Comparison of ENCODE assay signal across 26 cellular contexts in the genomic region with DNA sequence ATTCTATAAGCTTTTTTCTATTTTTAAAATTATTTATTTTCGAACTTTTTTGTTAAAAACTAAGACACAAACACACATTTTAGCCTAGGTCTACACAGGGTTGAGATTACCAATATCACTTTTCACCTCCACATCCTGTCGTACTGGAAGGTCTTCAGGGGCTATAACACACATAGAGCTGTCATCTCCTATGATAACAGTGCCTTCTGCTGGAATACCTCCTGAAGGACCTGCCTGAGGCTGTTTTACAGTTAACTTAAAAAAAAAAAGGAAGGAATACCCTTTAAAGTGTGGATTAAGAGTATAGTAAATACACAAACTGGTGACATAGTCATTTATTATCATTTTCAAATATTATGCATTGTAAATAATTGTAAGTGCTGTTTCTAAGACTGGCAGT. TPM values are rescaled to one million over a fixed set of nuclear protein-coding genes. Genes with fewer than 3 reads are reported as not detected.
DNase-seq lines count a peak whose midpoint lies in the region; ATAC-seq and TF ChIP-seq lines count a peak whose summit lies in the region.
"Had no signal": no experiment of that assay in that cellular context is flagged by ENCODE, and none has a peak within 500 bp of the region (broad histone marks: within the 10 kb centered on the region; RNA-seq: fewer than 3 reads in every experiment).

No MANE protein-coding gene starts in this region.

- peaks cover 9% of the 10 kb centered on the region for H3K9me3 Mint-ChIP-seq in endodermal cell

- H4K20me1 ChIP-seq in HCT116 (ENCODE audit: insufficient read depth): no peaks in the 10 kb centered on the region
- no peaks in the 10 kb centered on the region for H4K20me1 ChIP-seq in PC-3 (ENCODE audit: low read length)

- H3K79me2 ChIP-seq in HCT116 (ENCODE audit: insufficient read depth, low read length): no peaks in the 10 kb centered on the region
- peaks cover 74% of the 10 kb centered on the region for H3K79me2 ChIP-seq in PC-3 (ENCODE audit: low read length)

- H3K9me2 ChIP-seq in HCT116 (ENCODE audit: insufficient read depth) (no peaks in the 10 kb centered on the region), PC-3 (replicated peaks; ENCODE audit: low read length) (no peaks in the 10 kb centered on the region)

- no peak overlapping the region for H3K27ac ChIP-seq in C4-2B
- no peak overlapping the region for H3K27ac ChIP-seq in HCT116 (ENCODE audit: low read depth, low read length)
- H3K27ac ChIP-seq in PC-3 (ENCODE audit: low read length): no peak overlapping the region
- H3K27ac ChIP-seq in endodermal cell (ENCODE audit: low read depth, low read length): no peak overlapping the region
- H3K27ac ChIP-seq: dorsolateral prefrontal cortex, heart left ventricle, RWPE1 had no signal

- H3K36me3 ChIP-seq in HCT116 (ENCODE audit: control insufficient read depth in 1 of 2, insufficient read depth in 2 of 2, low read length in 2 of 2) (no peaks in the 10 kb centered on the region), PC-3 (ENCODE audit: low read depth, low read length) (peaks cover 11% of the 10 kb centered on the region), endodermal cell (ENCODE audit: control insufficient read depth, insufficient read depth, low read length) (peaks cover 47% of the 10 kb centered on the region)

- peak; percentile 42 for TF ChIP-seq CTCF in C4-2B (conservative IDR thresholded peaks at IDR 0.05)
- no peak for TF ChIP-seq CTCF in HCT116 (IDR thresholded peaks at IDR 0.05 in 2 of 3, conservative IDR thresholded peaks at IDR 0.05 in 1 of 3; ENCODE audit: borderline replicate concordance in 1 of 3, insufficient read depth in 1 of 3, low read depth in 2 of 3, low read length in 2 of 3)
- TF ChIP-seq CTCF in PC-3 (conservative IDR thresholded peaks at IDR 0.05; ENCODE audit: low read depth, low read length): peak; percentile 52; the same call in 1 of the 2 replicates
- TF ChIP-seq CTCF in endodermal cell (conservative IDR thresholded peaks at IDR 0.05): peak; percentile 57

- H3K36me3 Mint-ChIP-seq in endodermal cell (ENCODE audit: low read depth): peaks cover 38% of the 10 kb centered on the region
- H3K36me3 Mint-ChIP-seq: activated naive CD4-positive, alpha-beta T cell treated with anti-CD3 and anti-CD28 coated beads, Interleukin-2, amount 50 U/mL, for 24 hours; CD4-positive, alpha-beta memory T cell had no signal

- H3K4me2 ChIP-seq in HCT116 (ENCODE audit: low read length) (no peak overlapping the region), PC-3 (ENCODE audit: low read length) (no peak overlapping the region)

- WGBS in endodermal cell (ENCODE audit: insufficient coverage in 1 of 2, insufficient read length in 1 of 2), 2 experiments: 91 to 92% methylated on average over 2 of the region's 2 CpGs

- H3F3A ChIP-seq in PC-3 (ENCODE audit: low read length, unreplicated experiment): no peaks in the 10 kb centered on the region

- CTCF ChIA-PET in HCT116 (lab: Charles Lee) (no interaction called here), PC-3 (lab: Charles Lee) (no interaction called here)

- RAD21 ChIA-PET in HCT116 (lab: Charles Lee; ENCODE audit: low non-redundant PET in 1 of 2, low total read pairs in 2 of 2, uncharacterized antibody in 2 of 2, unreplicated experiment in 2 of 2): no interaction called here

- H3K27me3 ChIP-seq in HCT116 (ENCODE audit: insufficient read depth, low read length) (no peaks in the 10 kb centered on the region), PC-3 (ENCODE audit: low read length) (no peaks in the 10 kb centered on the region), endodermal cell (ENCODE audit: control insufficient read depth, insufficient read depth, low read length, poor library complexity, severe bottlenecking) (no peaks in the 10 kb centered on the region)
- H3K27me3 ChIP-seq: dorsolateral prefrontal cortex, heart left ventricle had no signal

- no peaks in the 10 kb centered on the region for H3K9me3 ChIP-seq in HCT116 (ENCODE audit: control insufficient read depth in 1 of 2, insufficient read depth in 1 of 2, low read depth in 1 of 2, low read length in 2 of 2)
- H3K9me3 ChIP-seq in PC-3 (ENCODE audit: low read length): peaks cover 9% of the 10 kb centered on the region
- H3K9me3 ChIP-seq in endodermal cell (ENCODE audit: control insufficient read depth, low read length): peaks cover 21% of the 10 kb centered on the region

- H3K9ac ChIP-seq in HCT116 (ENCODE audit: low read length) (no peak overlapping the region), PC-3 (ENCODE audit: low read length) (no peak overlapping the region), endodermal cell (ENCODE audit: extremely low read depth, low read length, poor library complexity, severe bottlenecking) (no peak overlapping the region)

- H2AFZ ChIP-seq in HCT116 (ENCODE audit: low read depth, low read length, poor library complexity, severe bottlenecking): no peak overlapping the region
- H2AFZ ChIP-seq in PC-3 (ENCODE audit: low read length): no peak overlapping the region

- H3K4me3 ChIP-seq in HCT116 (replicated peaks in 1 of 2; ENCODE audit: low read depth in 1 of 2, low read length in 2 of 2) (no peak overlapping the region), PC-3 (ENCODE audit: low read length) (no peak overlapping the region), endodermal cell (ENCODE audit: low read length) (no peak overlapping the region)
- H3K4me3 ChIP-seq: dorsolateral prefrontal cortex, heart left ventricle had no signal

- DNase-seq in HCT116 (ENCODE audit: low read depth, low spot score) (no peak), PC-3 (peak; percentile 32), endodermal cell (no peak)
- DNase-seq in activated CD4-positive, alpha-beta T cell treated with anti-CD3 and anti-CD28 coated beads for 4 hours: no peak
- DNase-seq: activated CD4-positive, alpha-beta T cell treated with anti-CD3 and anti-CD28 coated beads, Interleukin-2, amount 50 U/mL, for 48 hours; activated CD8-positive, alpha-beta memory T cell treated with anti-CD3 and anti-CD28 coated beads, Interleukin-2, amount 50 U/mL, for 4 hours; aorta; CD4-positive, alpha-beta memory T cell; central memory CD4-positive, alpha-beta T cell; DMS153; dorsolateral prefrontal cortex; H7; heart left ventricle; left colon; MM.1S; naive B cell; NCI-H1436; NCI-H510A; nucleus accumbens had no signal

- TF ChIP-seq POLR2A in HCT116 (IDR thresholded peaks at IDR 0.05; ENCODE audit: borderline replicate concordance, extremely low read depth, insufficient read depth, insufficient read length): no peak

- BruUV-seq in HCT116 (replicated peaks; lab: Mats Ljungman, UMichigan) (no TSS peak), PC-3 (replicated peaks; lab: Mats Ljungman, UMichigan) (no TSS peak)

- no peaks in the 10 kb centered on the region for H3K27me3 Mint-ChIP-seq in endodermal cell (ENCODE audit: insufficient read depth)
- H3K27me3 Mint-ChIP-seq: naive B cell had no signal

- ATAC-seq in HCT116 (no peak), PC-3 (no peak), HG02642 (IDR thresholded peaks at IDR 0.05; ENCODE audit: poor library complexity, unreplicated experiment) (no peak), GM21529 (IDR thresholded peaks at IDR 0.05; ENCODE audit: unreplicated experiment) (no peak)
- ATAC-seq: heart left ventricle, left colon, WTC11 had no signal

- TF ChIP-seq RAD21 in HCT116 (IDR thresholded peaks at IDR 0.05; ENCODE audit: low read depth): peak; percentile 41

- no peak overlapping the region for H3K27ac Mint-ChIP-seq in endodermal cell
- H3K27ac Mint-ChIP-seq: activated naive CD4-positive, alpha-beta T cell treated with anti-CD3 and anti-CD28 coated beads, Interleukin-2, amount 50 U/mL, for 24 hours; CD4-positive, alpha-beta memory T cell; naive B cell; T-helper 2 cell treated with Interferon-gamma antibody and Interleukin-4, amounts not matched to agents 5 μg/mL and 100 μg/mL, for 36 hours; WTC11 had no signal

- POLR2A ChIA-PET in HCT116 (lab: Charles Lee) (interaction anchor here (1.8 kb wide), 1 partner anchor 12 kb away, joined by 3 read pairs; no protein-coding TSS in a partner anchor), PC-3 (lab: Charles Lee; ENCODE audit: unreplicated experiment) (no interaction called here)

- H3K4me1 Mint-ChIP-seq in endodermal cell: peaks cover 21% of the 10 kb centered on the region
- H3K4me1 Mint-ChIP-seq: activated naive CD4-positive, alpha-beta T cell treated with anti-CD3 and anti-CD28 coated beads, Interleukin-2, amount 50 U/mL, for 24 hours; CD4-positive, alpha-beta memory T cell; naive B cell had no signal

- intact Hi-C loops in HCT116 (cut with micrococcal nuclease) (no loop called here), PC-3 (cut with micrococcal nuclease) (no loop called here)

- no peak overlapping the region for H3K4me3 Mint-ChIP-seq in endodermal cell
- H3K4me3 Mint-ChIP-seq: activated naive CD4-positive, alpha-beta T cell treated with anti-CD3 and anti-CD28 coated beads, Interleukin-2, amount 50 U/mL, for 24 hours; CD4-positive, alpha-beta memory T cell; naive B cell; T-helper 2 cell treated with Interferon-gamma antibody and Interleukin-4, amounts not matched to agents 5 μg/mL and 100 μg/mL, for 36 hours; WTC11 had no signal

- H3K4me1 ChIP-seq in HCT116 (ENCODE audit: control insufficient read depth in 1 of 2, insufficient read depth in 2 of 2, low read length in 2 of 2) (peaks cover 11 to 13% of the 10 kb centered on the region in 2 experiments), PC-3 (ENCODE audit: insufficient read depth, low read length) (peaks cover 30% of the 10 kb centered on the region), endodermal cell (ENCODE audit: control insufficient read depth, insufficient read depth, low read length) (no peaks in the 10 kb centered on the region)

TF ChIP-seq in HCT116, 20 proteins besides CTCF, POLR2A, EP300 and RAD21 (continues in another document):
- TF ChIP-seq CBX3 (IDR thresholded peaks at IDR 0.05; ENCODE audit: low read depth) (no peak), POLR2AphosphoS5 (IDR thresholded peaks at IDR 0.05; ENCODE audit: low read depth, low read length) (no peak), EZH2 (IDR thresholded peaks at IDR 0.05) (no peak), EZH2phosphoT487 (IDR thresholded peaks at IDR 0.05; ENCODE audit: borderline replicate concordance) (no peak), SP1 (IDR thresholded peaks at IDR 0.05; ENCODE audit: low read depth) (no peak), EGR1 (IDR thresholded peaks at IDR 0.05; ENCODE audit: low read depth) (no peak)
- TF ChIP-seq, protein P1, sequence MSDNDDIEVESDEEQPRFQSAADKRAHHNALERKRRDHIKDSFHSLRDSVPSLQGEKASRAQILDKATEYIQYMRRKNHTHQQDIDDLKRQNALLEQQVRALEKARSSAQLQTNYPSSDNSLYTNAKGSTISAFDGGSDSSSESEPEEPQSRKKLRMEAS (IDR thresholded peaks at IDR 0.05): no peak

RNA-seq across cellular contexts. Expression of a gene that starts 43.0 kb away (rescaled TPM):
- total RNA-seq in HCT116 (2021; ENCODE audit: unreplicated experiment): 9.2 TPM
- 3.2 and 4.2 TPM in 2 replicates for polyA plus RNA-seq in HCT116 (2012)
- 51.2 and 87.8 TPM in 2 replicates for total RNA-seq in PC-3 (2014; rRNA removed)
- total RNA-seq in endodermal cell: 100 to 1,000 TPM in 1 of 2 donors, 10 to 100 TPM in 1; 87.0 to 183 TPM
- polyA plus RNA-seq in endodermal cell (2013, experiment 1 of 2): 29.0 TPM
- polyA plus RNA-seq in endodermal cell (2013, experiment 2 of 2): 30.8 TPM
- total RNA-seq: CD4-positive, alpha-beta memory T cell had no signal
- polyA plus RNA-seq: CD4-positive, alpha-beta memory T cell had no signal

Comparison
In these comparisons a context has a peak if more than half of its experiments do, and no peak if none do; other contexts are left out.
1. CTCF ChIP-seq: peak in C4-2B (single experiment), PC-3 (single experiment) and endodermal cell (single experiment); none in HCT116 (0 of 3).